ENCODE assay signal across 18 cellular contexts in the genomic region with DNA sequence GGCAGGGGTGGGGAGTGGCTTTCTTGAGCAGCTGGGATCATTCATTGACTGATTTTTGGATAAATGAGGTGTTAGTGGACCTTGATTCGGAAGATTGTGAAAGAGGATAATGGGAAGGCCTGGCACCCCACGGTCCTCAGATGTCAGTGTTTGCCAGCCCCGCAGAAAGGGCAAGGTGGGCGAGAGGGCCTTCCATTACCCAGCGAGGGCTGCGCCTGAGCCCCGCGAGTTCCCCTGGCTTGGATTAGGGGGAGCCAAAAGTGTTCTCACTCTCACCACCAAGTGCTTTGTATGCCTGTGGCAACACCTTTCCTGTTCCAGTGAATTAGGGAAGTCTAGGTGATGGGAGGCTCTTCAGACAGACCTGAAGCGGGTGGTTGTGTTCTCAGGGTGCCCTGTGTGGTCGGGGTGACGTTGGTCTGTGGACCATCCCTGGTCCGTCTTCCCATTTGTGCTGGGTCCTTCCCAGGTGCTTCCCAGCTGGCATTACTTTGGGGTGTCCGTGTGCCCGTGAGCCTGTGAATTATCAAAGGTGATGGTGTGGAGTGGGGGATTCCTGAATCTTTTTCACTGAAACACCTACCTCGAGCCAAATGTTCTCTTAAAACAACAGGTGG. TPM values are rescaled to one million over a fixed set of nuclear protein-coding genes. Genes with fewer than 3 reads are reported as not detected.
DNase-seq lines count a peak whose midpoint lies in the region; ATAC-seq and TF ChIP-seq lines count a peak whose summit lies in the region.
"Had no signal": no experiment of that assay in that cellular context is flagged by ENCODE, and none has a peak within 500 bp of the region (broad histone marks: within the 10 kb centered on the region; RNA-seq: fewer than 3 reads in every experiment).

No MANE protein-coding gene starts in this region.

- peak overlapping the region; percentile 3 for H3K27ac ChIP-seq in right cardiac atrium (ENCODE audit: low read length)
- peak overlapping the region in 3 of 4 donors; percentile 10 to 58 (median 19) for H3K27ac ChIP-seq in body of pancreas
- H3K27ac ChIP-seq in neuronal stem cell (replicated peaks; ENCODE audit: low read length): no peak overlapping the region
- H3K27ac ChIP-seq: PC-9 had no signal

- H3K4me2 ChIP-seq in neuronal stem cell (ENCODE audit: insufficient read depth, low read length, poor library complexity, severe bottlenecking): no peak overlapping the region
- H3K4me2 ChIP-seq: GM23338, PC-9 had no signal

- no peak overlapping the region for H2AFZ ChIP-seq in neuronal stem cell (ENCODE audit: low read length)
- H2AFZ ChIP-seq: GM23338, PC-9 had no signal

- H2AK5ac ChIP-seq in neuronal stem cell (ENCODE audit: low read depth, low read length): peak overlapping the region; percentile 84

- H3K9ac ChIP-seq in neuronal stem cell (ENCODE audit: low read depth, low read length, poor library complexity): no peak overlapping the region

- H3K27me3 ChIP-seq in right cardiac atrium (ENCODE audit: control insufficient read depth, insufficient read depth) (no peaks in the 10 kb centered on the region), body of pancreas (no peaks in the 10 kb centered on the region), neuronal stem cell (ENCODE audit: control insufficient read depth in 3 of 3, insufficient read depth in 3 of 3, low read depth in 1 of 3, low read length in 3 of 3) (no peaks in the 10 kb centered on the region)
- H3K27me3 ChIP-seq: BE2C had no signal

- H3K14ac ChIP-seq in neuronal stem cell (ENCODE audit: low read length): no peak overlapping the region

- H3K36me3 Mint-ChIP-seq in type B pancreatic cell: peaks cover 3% of the 10 kb centered on the region

- H2BK12ac ChIP-seq in neuronal stem cell (ENCODE audit: low read length): no peak overlapping the region

- H3K23ac ChIP-seq in neuronal stem cell (ENCODE audit: low read depth, low read length, poor library complexity): no peak overlapping the region

- no peak overlapping the region for H2BK120ac ChIP-seq in neuronal stem cell (ENCODE audit: low read depth, low read length)

- ATAC-seq in right cardiac atrium (no peak), body of pancreas (no peak), HG02884 (IDR thresholded peaks at IDR 0.05; ENCODE audit: unreplicated experiment) (no peak)
- ATAC-seq: GM23338 had no signal

- no peak overlapping the region for H3K27ac Mint-ChIP-seq in type B pancreatic cell
- H3K27ac Mint-ChIP-seq: GM23338, HFFc6 had no signal

- peaks cover 5% of the 10 kb centered on the region for H3K79me1 ChIP-seq in neuronal stem cell (ENCODE audit: low read depth, low read length)

- H4K8ac ChIP-seq in neuronal stem cell (ENCODE audit: low read depth, low read length): no peak overlapping the region

- peaks cover 17% of the 10 kb centered on the region for H3K4me1 Mint-ChIP-seq in type B pancreatic cell (ENCODE audit: unreplicated experiment)

- H3K27me3 Mint-ChIP-seq in type B pancreatic cell: no peaks in the 10 kb centered on the region

- WGBS in right cardiac atrium: 91% methylated on average over 15 of the region's 15 CpGs
- 86 to 87% methylated on average over 15 of the region's 15 CpGs for WGBS in body of pancreas, 2 donors
- no CpG with 5 or more reads among the region's 15 CpGs for WGBS in neuronal stem cell (ENCODE audit: extremely low coverage in 2 of 2, insufficient read length in 2 of 2, insufficient replicate concordance in 1 of 2), 2 donors

- H3K36me3 ChIP-seq in body of pancreas (replicated peaks in 1 of 2; ENCODE audit: insufficient read depth in 1 of 2, low read depth in 2 of 2) (peaks cover 0 to 14% of the 10 kb centered on the region in 2 donors), neuronal stem cell (replicated peaks in 1 of 2; ENCODE audit: control insufficient read depth in 2 of 2, insufficient read depth in 2 of 2, low read length in 2 of 2) (no peaks in the 10 kb centered on the region)

- TF ChIP-seq POLR2A in body of pancreas (IDR thresholded peaks at IDR 0.05): no peak

- peaks cover 37% of the 10 kb centered on the region for H3K4me1 ChIP-seq in right cardiac atrium (ENCODE audit: control insufficient read depth, insufficient read depth, low read length)
- H3K4me1 ChIP-seq in body of pancreas: peaks cover 68% of the 10 kb centered on the region
- H3K4me1 ChIP-seq in neuronal stem cell (ENCODE audit: control insufficient read depth in 2 of 2, insufficient read depth in 1 of 2, low read depth in 1 of 2, low read length in 2 of 2): peaks cover 21 to 26% of the 10 kb centered on the region in 2 donors

- DNase-seq in right cardiac atrium (no peak), cardiac septum (ENCODE audit: low spot score) (no peak), body of pancreas (no peak), neuronal stem cell (ENCODE audit: low spot score) (no peak), type B pancreatic cell (ENCODE audit: extremely low spot score, unreplicated experiment) (peak; percentile 56), SKM-1 treated with dmso at 0.1 percent for 144 hours (lab: John Stamatoyannopoulos, UW; ENCODE audit: unreplicated experiment) (no peak), amniotic stem cell (lab: John Stamatoyannopoulos, UW) (no peak)
- DNase-seq: BE2C, HFFc6, Kasumi-1, NCI-H1105 treated with DMSO at 0.1 percent for 48 hours, NCI-H187 treated with DMSO at 0.1 percent for 48 hours, NCI-H2171, NCI-H446 treated with DMSO at 0.1 percent for 48 hours, NCI-H774, PC-9 had no signal

- H3K9me3 ChIP-seq in right cardiac atrium (ENCODE audit: control insufficient read depth, low read length) (no peaks in the 10 kb centered on the region), body of pancreas (no peaks in the 10 kb centered on the region), neuronal stem cell (replicated peaks in 1 of 2; ENCODE audit: control insufficient read depth in 2 of 2, insufficient read depth in 1 of 2, low read depth in 1 of 2, low read length in 2 of 2) (peaks cover 2 to 5% of the 10 kb centered on the region in 2 donors)
- H3K9me3 ChIP-seq: BE2C had no signal

- TF ChIP-seq CTCF in body of pancreas (IDR thresholded peaks at IDR 0.05): no peak
- TF ChIP-seq CTCF in type B pancreatic cell (conservative IDR thresholded peaks at IDR 0.05): no peak

- H3K4ac ChIP-seq in neuronal stem cell (ENCODE audit: low read length): no peak overlapping the region

- peak overlapping the region; percentile 39 for H2BK5ac ChIP-seq in neuronal stem cell (ENCODE audit: low read length)

- no peak overlapping the region for H4K91ac ChIP-seq in neuronal stem cell (ENCODE audit: low read depth, low read length, poor library complexity)

- intact Hi-C loops in right cardiac atrium (cut with DNase I): no loop called here
- intact Hi-C loops in cardiac septum (cut with DNase I): no loop called here
- intact Hi-C loops in body of pancreas (cut with DNase I): no loop called here

- H3K4me3 ChIP-seq in right cardiac atrium (ENCODE audit: low read length): no peak overlapping the region
- no peak overlapping the region for H3K4me3 ChIP-seq in body of pancreas
- H3K4me3 ChIP-seq in neuronal stem cell (ENCODE audit: low read length in 2 of 2): no peak overlapping the region
- H3K4me3 ChIP-seq: GM23338, PC-9 had no signal

- H3K4me3 Mint-ChIP-seq in type B pancreatic cell: no peak overlapping the region
- H3K4me3 Mint-ChIP-seq: GM23338, HFFc6 had no signal

- peaks cover 4% of the 10 kb centered on the region for H3K9me3 Mint-ChIP-seq in type B pancreatic cell

- H3K18ac ChIP-seq in neuronal stem cell (ENCODE audit: low read length): no peak overlapping the region

- H2BK15ac ChIP-seq in neuronal stem cell (ENCODE audit: low read length): no peak overlapping the region

RNA-seq across cellular contexts. Expression of a gene that starts 36.7 kb away (rescaled TPM):
- total RNA-seq in right cardiac atrium (100 to 1,000 TPM; 130 to 238 (median 203) TPM), cardiac septum (168 TPM), body of pancreas (100 to 1,000 TPM; 116 to 134 TPM), type B pancreatic cell (ENCODE audit: low replicate concordance) (21.0 and 29.7 TPM in 2 replicates)
- polyA plus RNA-seq in right cardiac atrium: 198 TPM
- 9.2 TPM for polyA plus RNA-seq in neuronal stem cell (2013, experiment 1 of 2)
- 8.8 TPM for polyA plus RNA-seq in neuronal stem cell (2013, experiment 2 of 2)
